26 cellular contexts compared by ENCODE assay signal in the genomic region with DNA sequence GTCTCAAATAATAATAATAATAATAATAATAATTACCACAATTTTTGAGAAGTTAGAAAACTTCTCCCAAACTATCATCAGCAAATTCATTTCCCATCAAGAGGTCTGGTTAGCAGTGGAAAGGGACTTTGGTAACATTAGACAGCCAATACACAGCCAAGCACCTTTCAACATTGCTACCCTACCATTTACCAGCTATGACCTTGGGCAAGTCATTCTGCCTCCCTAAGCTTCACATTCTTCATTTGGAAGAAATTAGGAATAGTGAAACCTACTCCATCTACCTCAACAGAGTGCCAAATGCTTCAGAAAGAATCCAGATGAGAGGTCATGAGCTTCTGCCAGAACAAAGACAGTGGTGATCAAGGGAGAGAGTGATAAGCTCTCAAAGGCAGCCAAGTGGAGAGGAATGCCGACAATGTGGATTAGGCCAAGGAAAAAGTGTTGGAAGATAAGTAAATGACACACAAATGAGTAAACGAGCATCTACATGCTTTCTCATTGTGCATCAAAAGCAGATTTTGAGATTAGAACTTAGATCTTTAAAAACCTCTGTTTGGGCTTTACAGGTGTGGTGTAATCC. TPM values are rescaled to one million over a fixed set of nuclear protein-coding genes. Genes with fewer than 3 reads are reported as not detected.
A peak's percentile ranks its signal among the peaks of the same experiment; 100 is the strongest.
DNase-seq lines count a peak whose midpoint lies in the region; ATAC-seq lines count a peak whose summit lies in the region.
"Had no signal": no experiment of that assay in that cellular context is flagged by ENCODE, and none has a peak within 500 bp of the region (broad histone marks: within the 10 kb centered on the region; RNA-seq: fewer than 3 reads in every experiment).

No MANE protein-coding gene starts in this region.

- in situ Hi-C loops in ACHN (cut with HindIII; ENCODE audit: low pct_ligation_motif_present, low pct_unique_long_range_greater_than_20kb, low sequenced_read_pairs), result no loop called here

- peak; percentile 12 for DNase-seq in ACHN
- peak; percentile 81 for DNase-seq in NCI-H226
- DNase-seq in glomerular visceral epithelial cell (ENCODE audit: extremely low spot score), result peak; percentile 40
- peak; percentile 83 for DNase-seq in kidney glomerular epithelial cell (lab: John Stamatoyannopoulos, UW)
- no peak for DNase-seq in HT-29 (ENCODE audit: low spot score)
- no peak for DNase-seq in dermis blood vessel endothelial cell
- DNase-seq: 8988T; activated gamma-delta T cell treated with Interleukin-2 at 50 U/mL for 16 hours; activated naive CD8-positive, alpha-beta T cell treated with anti-CD3 and anti-CD28 coated beads, Interleukin-2, amount 10 ng/mL, durations not matched to agents 7 days and 5 days; activated T-cell treated with anti-CD3 and anti-CD28 coated beads, Interleukin-2, amount 50 U/mL, for 24 hours; esophagus squamous epithelium; gastrocnemius medialis; HFFc6; hippocampal formation; immature natural killer cell; naive B cell; NCI-H1048; NCI-H1694 treated with DMSO at 0.1 percent for 48 hours; NCI-H446 treated with DMSO at 0.1 percent for 48 hours; NCI-H82; nucleus accumbens; stimulated activated naive B cell treated with anti-CD40 and anti-IgM and Interleukin-4, amounts not matched to agents 10 μg/mL and 1 μg/mL and 100 μg/mL, for 72 hours; substantia nigra; upper lobe of right lung had no signal

- ATAC-seq in HG03196 (IDR thresholded peaks at IDR 0.05; ENCODE audit: unreplicated experiment) (no peak), GM18873 (IDR thresholded peaks at IDR 0.05; ENCODE audit: low FRiP score, unreplicated experiment) (no peak)
- ATAC-seq: gastrocnemius medialis; stimulated activated naive B cell treated with anti-CD40 and anti-IgM and Interleukin-4, amounts not matched to agents 10 μg/mL and 1 μg/mL and 100 μg/mL, for 72 hours; upper lobe of right lung had no signal

RNA-seq across cellular contexts. Expression of gene LPP, which starts 42.9 kb away (rescaled TPM):
- 8.6 and 22.1 TPM in 2 replicates for total RNA-seq in HT-29 (2014; rRNA removed; shearing (Covaris generic))
- 45.8 and 57.7 TPM in 2 replicates for total RNA-seq in dermis blood vessel endothelial cell

Comparison
In these comparisons a context has a peak if more than half of its experiments do, and no peak if none do; other contexts are left out.
1. DNase-seq: peak in ACHN (single experiment), NCI-H226 (single experiment), glomerular visceral epithelial cell (single experiment) and kidney glomerular epithelial cell (single experiment); none in HT-29 (single experiment) and dermis blood vessel endothelial cell (single experiment).